ENCODE assay signal across 18 cellular contexts in genomic region chr16:24125199-24125598, GRCh38.
A peak's percentile ranks its signal among the peaks of the same experiment; 100 is the strongest.
DNase-seq lines count a peak whose midpoint lies in the region; ATAC-seq and TF ChIP-seq lines count a peak whose summit lies in the region.
"Had no signal": no experiment of that assay in that cellular context is flagged by ENCODE, and none has a peak within 500 bp of the region (broad histone marks: within the 10 kb centered on the region; RNA-seq: fewer than 3 reads in every experiment).

No MANE protein-coding gene starts in this region.

- peak; percentile 73 for ATAC-seq in WTC11
- ATAC-seq in GM21381 (IDR thresholded peaks at IDR 0.05; ENCODE audit: unreplicated experiment): no peak
- ATAC-seq: PC-3 had no signal

- TF ChIP-seq POLR2A in ovary (IDR thresholded peaks at IDR 0.05): no peak

- H3K27ac ChIP-seq in iPS-18a (ENCODE audit: low read length) (peak overlapping the region; percentile 16), ovary (no peak overlapping the region)
- H3K27ac ChIP-seq: SJCRH30 had no signal

- H3K9me3 ChIP-seq in iPS-18a (ENCODE audit: control insufficient read depth, low read depth, low read length) (no peaks in the 10 kb centered on the region), ovary (no peaks in the 10 kb centered on the region)
- H3K9me3 ChIP-seq: SJCRH30 had no signal

- DNase-seq in WTC11 (ENCODE audit: low spot score) (no peak), Ammon's horn (ENCODE audit: low spot score) (no peak), ovary (no peak)
- DNase-seq in stimulated activated CD8-positive, alpha-beta memory T cell treated with anti-CD3 and anti-CD28 coated beads, Interleukin-4, amount 100 ng/mL, for 48 hours: peak; percentile 10
- DNase-seq: CD4-positive, CD25-positive, alpha-beta regulatory T cell; DMS53; IMR-90; Kasumi-1; NCI-H1417; NCI-H187 treated with DMSO at 0.1 percent for 48 hours; NCI-H446 treated with DMSO at 0.1 percent for 48 hours; NCI-H748 treated with DMSO at 0.1 percent for 48 hours; PC-3; SJCRH30 had no signal

- no peak overlapping the region for H3K9ac ChIP-seq in iPS-18a (ENCODE audit: low read length)

- peak overlapping the region in 2 of 4 donors; percentile 7 to 8 for H3K4me3 Mint-ChIP-seq in IgD-negative memory B cell
- no peak overlapping the region for H3K4me3 Mint-ChIP-seq in WTC11
- H3K4me3 Mint-ChIP-seq: B cell; CD4-positive, CD25-positive, alpha-beta regulatory T cell had no signal

- H3K4me3 ChIP-seq in iPS-18a (ENCODE audit: low read length) (no peak overlapping the region), ovary (no peak overlapping the region)
- H3K4me3 ChIP-seq: SJCRH30 had no signal

- 51 to 60% (median 55%) methylated on average over 3 of the region's 3 CpGs for WGBS in ovary, 3 donors

- intact Hi-C loops in ovary (cut with DNase I): no loop called here

- H3K27me3 ChIP-seq in iPS-18a (ENCODE audit: control insufficient read depth, insufficient read depth, low read length) (no peaks in the 10 kb centered on the region), ovary (no peaks in the 10 kb centered on the region)
- H3K27me3 ChIP-seq: SJCRH30 had no signal

- H3K36me3 Mint-ChIP-seq in IgD-negative memory B cell (peaks cover 14% of the 10 kb centered on the region), WTC11 (no peaks in the 10 kb centered on the region)

- H3K4me1 Mint-ChIP-seq in IgD-negative memory B cell (peaks cover 0 to 4% (median 2%) of the 10 kb centered on the region in 3 donors), WTC11 (peaks cover 30% of the 10 kb centered on the region)
- H3K4me1 Mint-ChIP-seq: B cell had no signal

- peak overlapping the region in 2 of 3 donors; percentile 42 to 64 for H3K27ac Mint-ChIP-seq in IgD-negative memory B cell
- H3K27ac Mint-ChIP-seq in WTC11: peak overlapping the region; percentile 38

- H3K36me3 ChIP-seq in iPS-18a (ENCODE audit: control insufficient read depth, low read depth, low read length): no peaks in the 10 kb centered on the region
- no peaks in the 10 kb centered on the region for H3K36me3 ChIP-seq in ovary
- H3K36me3 ChIP-seq: SJCRH30 had no signal

- TF ChIP-seq CTCF in WTC11 (IDR thresholded peaks at IDR 0.05) (no peak), ovary (IDR thresholded peaks at IDR 0.05) (no peak)

- CTCF ChIA-PET in WTC11 (lab: Charles Lee): interaction anchor here (0.8 to 2.8 kb wide), 4 partner anchors 54 to 127 kb away, joined by 3 to 19 read pairs (median 4); no protein-coding TSS in a partner anchor

- TF ChIP-seq EP300 in ovary (IDR thresholded peaks at IDR 0.05): no peak

- POLR2A ChIA-PET in WTC11 (lab: Charles Lee): no interaction called here

- H3K27me3 Mint-ChIP-seq in IgD-negative memory B cell (no peaks in the 10 kb centered on the region), WTC11 (ENCODE audit: low read depth) (no peaks in the 10 kb centered on the region)
- H3K27me3 Mint-ChIP-seq: B cell; CD4-positive, CD25-positive, alpha-beta regulatory T cell had no signal

- peaks cover 22% of the 10 kb centered on the region for H3K4me1 ChIP-seq in iPS-18a (ENCODE audit: control insufficient read depth, low read depth, low read length)
- no peaks in the 10 kb centered on the region for H3K4me1 ChIP-seq in ovary (ENCODE audit: insufficient read depth)
- H3K4me1 ChIP-seq: SJCRH30 had no signal

- H3K9me3 Mint-ChIP-seq in IgD-negative memory B cell (no peaks in the 10 kb centered on the region), WTC11 (no peaks in the 10 kb centered on the region)

TF ChIP-seq in WTC11, 78 proteins besides CTCF, POLR2A, EP300 and RAD21:
- TF ChIP-seq NR2C2 (CRISPR knock-in tag; IDR thresholded peaks at IDR 0.05) (no peak), ZNF138 (CRISPR knock-in tag; conservative IDR thresholded peaks at IDR 0.05) (no peak), ZNF425 (CRISPR knock-in tag; conservative IDR thresholded peaks at IDR 0.05) (no peak), USF2 (CRISPR knock-in tag; IDR thresholded peaks at IDR 0.05) (no peak), ZNF232 (CRISPR knock-in tag; IDR thresholded peaks at IDR 0.05) (no peak), ZSCAN18 (CRISPR knock-in tag; IDR thresholded peaks at IDR 0.05) (no peak), ETV6 (CRISPR knock-in tag; IDR thresholded peaks at IDR 0.05) (no peak), NFYB (CRISPR knock-in tag; conservative IDR thresholded peaks at IDR 0.05; ENCODE audit: low read depth) (no peak), TEAD4 (CRISPR knock-in tag; IDR thresholded peaks at IDR 0.05) (no peak), E2F4 (CRISPR knock-in tag; IDR thresholded peaks at IDR 0.05; ENCODE audit: borderline replicate concordance, low read depth) (no peak), ESRRA (CRISPR knock-in tag; IDR thresholded peaks at IDR 0.05; ENCODE audit: borderline replicate concordance) (no peak), CREM (CRISPR knock-in tag; IDR thresholded peaks at IDR 0.05) (no peak), ZNF512 (CRISPR knock-in tag; IDR thresholded peaks at IDR 0.05; ENCODE audit: borderline replicate concordance) (no peak), ZNF317 (CRISPR knock-in tag; IDR thresholded peaks at IDR 0.05; ENCODE audit: borderline replicate concordance, low read depth) (no peak), ZNF219 (CRISPR knock-in tag; IDR thresholded peaks at IDR 0.05; ENCODE audit: borderline replicate concordance) (no peak)
